In genomic region chr4:109472343-109472761, GRCh38 we compare ENCODE assay signal across 10 cellular contexts. TPM values are rescaled to one million over a fixed set of nuclear protein-coding genes. Genes with fewer than 3 reads are reported as not detected.
A peak's percentile ranks its signal among the peaks of the same experiment; 100 is the strongest.
DNase-seq lines count a peak whose midpoint lies in the region; ATAC-seq, FAIRE-seq and TF ChIP-seq lines count a peak whose summit lies in the region.
"Had no signal": no experiment of that assay in that cellular context is flagged by ENCODE, and none has a peak within 500 bp of the region (broad histone marks: within the 10 kb centered on the region; RNA-seq: fewer than 3 reads in every experiment).

No MANE protein-coding gene starts in this region.

- FAIRE-seq in A549 (lab: Jason Lieb, UNC): no peak

- H3K4me1 ChIP-seq in A549 (peaks cover 18% of the 10 kb centered on the region), gastroesophageal sphincter (peaks cover 0 to 58% (median 3%) of the 10 kb centered on the region in 3 donors), esophagus squamous epithelium (peaks cover 0 to 36% (median 11%) of the 10 kb centered on the region in 3 donors)

- 42% methylated on average over 3 of the region's 3 CpGs for WGBS in A549 (ENCODE audit: missing lambda C conversion rate)
- 43 to 49% methylated on average over 3 of the region's 3 CpGs for WGBS in gastroesophageal sphincter (ENCODE audit: low coverage in 1 of 2), 2 donors
- WGBS in esophagus squamous epithelium, 2 donors: 29 to 49% methylated on average over 3 of the region's 3 CpGs

- CTCF ChIA-PET in A549 (lab: Yijun Ruan, JAX): interaction anchor here (1.1 kb wide), 1 partner anchor 39 kb away, joined by 3 read pairs; the partner anchor contains the start of gene SEC24B
- CTCF ChIA-PET in RWPE1 (lab: Yijun Ruan, JAX): no interaction called here

- H3K36me3 ChIP-seq in gastroesophageal sphincter (no peaks in the 10 kb centered on the region), esophagus squamous epithelium (peaks cover 0 to 33% (median 0%) of the 10 kb centered on the region in 3 donors)

- intact Hi-C loops in esophagus squamous epithelium (cut with DNase I): no loop called here

- POLR2A ChIA-PET in A549 (lab: Yijun Ruan, JAX): no interaction called here
- POLR2A ChIA-PET in RWPE1 (lab: Yijun Ruan, JAX; ENCODE audit: low non-redundant PET): no interaction called here

- ATAC-seq in A549: peak in 1 of 2 experiments; percentile 23; a peak in 1 of 6 replicates
- ATAC-seq in GM18511 (IDR thresholded peaks at IDR 0.05; ENCODE audit: unreplicated experiment): peak; percentile 44
- ATAC-seq in gastroesophageal sphincter: no peak

- no peak overlapping the region for H3K4me3 ChIP-seq in A549
- H3K4me3 ChIP-seq in fibroblast of villous mesenchyme (ENCODE audit: low read depth, low read length): no peak overlapping the region
- no peak overlapping the region for H3K4me3 ChIP-seq in gastroesophageal sphincter
- no peak overlapping the region for H3K4me3 ChIP-seq in esophagus squamous epithelium
- H3K4me3 ChIP-seq: sigmoid colon had no signal

- TF ChIP-seq EP300 in A549 (IDR thresholded peaks at IDR 0.05): no peak
- no peak for TF ChIP-seq EP300 in gastroesophageal sphincter (IDR thresholded peaks at IDR 0.05)

- TF ChIP-seq CTCF in A549 (IDR thresholded peaks at IDR 0.05): no peak
- TF ChIP-seq CTCF in RWPE1 (conservative IDR thresholded peaks at IDR 0.05; ENCODE audit: low read depth): no peak
- TF ChIP-seq CTCF in fibroblast of villous mesenchyme (IDR thresholded peaks at IDR 0.05; ENCODE audit: insufficient read depth, low read depth, low read length): no peak
- no peak for TF ChIP-seq CTCF in gastroesophageal sphincter (IDR thresholded peaks at IDR 0.05)
- no peak for TF ChIP-seq CTCF in esophagus squamous epithelium (IDR thresholded peaks at IDR 0.05)

- TF ChIP-seq POLR2A in A549 (IDR thresholded peaks at IDR 0.05; ENCODE audit: low read length): no peak
- TF ChIP-seq POLR2A in gastroesophageal sphincter (IDR thresholded peaks at IDR 0.05): no peak
- no peak for TF ChIP-seq POLR2A in esophagus squamous epithelium (IDR thresholded peaks at IDR 0.05)

- no peaks in the 10 kb centered on the region for H3K27me3 ChIP-seq in gastroesophageal sphincter
- no peaks in the 10 kb centered on the region for H3K27me3 ChIP-seq in esophagus squamous epithelium
- H3K27me3 ChIP-seq: sigmoid colon had no signal

- H3K4me2 ChIP-seq in A549: peak overlapping the region; percentile 50

- H3K9me3 ChIP-seq in A549: no peaks in the 10 kb centered on the region
- H3K9me3 ChIP-seq in gastroesophageal sphincter: no peaks in the 10 kb centered on the region
- H3K9me3 ChIP-seq in esophagus squamous epithelium: no peaks in the 10 kb centered on the region
- H3K9me3 ChIP-seq: sigmoid colon had no signal

- no peak overlapping the region for H3K27ac ChIP-seq in A549
- H3K27ac ChIP-seq in RWPE1: no peak overlapping the region
- H3K27ac ChIP-seq in gastroesophageal sphincter: no peak overlapping the region
- peak overlapping the region in 1 of 4 donors; percentile 13 for H3K27ac ChIP-seq in esophagus squamous epithelium
- H3K27ac ChIP-seq: sigmoid colon had no signal

- TF ChIP-seq RAD21 in A549 (conservative IDR thresholded peaks at IDR 0.05 in 1 of 2, IDR thresholded peaks at IDR 0.05 in 1 of 2): no peak

- DNase-seq in A549 (ENCODE audit: low read depth in 1 of 2, low spot score in 1 of 2) (peak in 1 of 2 experiments; percentile 7), RWPE1 (ENCODE audit: low spot score) (peak; percentile 32), fibroblast of villous mesenchyme (ENCODE audit: low read depth) (peak; percentile 84), NCI-H510A treated with DMSO at 0.1 percent for 48 hours (lab: John Stamatoyannopoulos, UW) (no peak), esophagus squamous epithelium (lab: John Stamatoyannopoulos, UW) (no peak)
- DNase-seq in NK-92 treated with Interleukin-12 subunit alpha and Interleukin-12 subunit beta, amount 100 ng/mL, for 24 hours (lab: John Stamatoyannopoulos, UW): no peak
- DNase-seq: COR-L47, sigmoid colon had no signal

TF ChIP-seq in A549, 52 proteins besides CTCF, POLR2A, EP300 and RAD21:
- TF ChIP-seq CBX2 (IDR thresholded peaks at IDR 0.05; ENCODE audit: borderline replicate concordance, low read depth): no peak
- no peak for TF ChIP-seq FOSL2 (IDR thresholded peaks at IDR 0.05)
- peak; percentile 81 for TF ChIP-seq FOSL2 (CRISPR knock-in tag; IDR thresholded peaks at IDR 0.05)

RNA-seq across cellular contexts. Expression of gene SEC24B, which starts 38.7 kb away (rescaled TPM):
- 40.0 and 45.0 TPM in 2 replicates for polyA plus RNA-seq in A549 (2011; rRNA removed)
- 15.0 and 18.4 TPM in 2 replicates for polyA plus RNA-seq in A549 (2012; cell fraction: cytosol; rRNA removed)
- 13.7 and 15.0 TPM in 2 replicates for polyA plus RNA-seq in A549 (2012; cell fraction: nucleus; rRNA removed)
- polyA plus RNA-seq in A549 (2017; fragmentation: RNase III; extraction: RNeasy Plus Mini Kit Qiagen cat#74134 plus additional on column Dnase treatment): 13.8 to 14.5 TPM (median 13.9 TPM) in 3 replicates
- polyA minus RNA-seq in A549 (2011; rRNA and poly(A)+ RNA removed): 53.6 and 63.0 TPM in 2 replicates
- total RNA-seq in fibroblast of villous mesenchyme: 14.5 and 19.9 TPM in 2 replicates
- 10 to 100 TPM; 39.5 to 43.5 (median 41.7) TPM for total RNA-seq in gastroesophageal sphincter
- 10 to 100 TPM; 20.4 to 38.5 (median 29.1) TPM for total RNA-seq in esophagus squamous epithelium

Comparison
In these comparisons a context has a peak if more than half of its experiments do, and no peak if none do; other contexts are left out.
1. DNase-seq: peak in RWPE1 (single experiment) and fibroblast of villous mesenchyme (single experiment); none in NK-92 treated with Interleukin-12 subunit alpha and Interleukin-12 subunit beta, amount 100 ng/mL, for 24 hours (single experiment), NCI-H510A treated with DMSO at 0.1 percent for 48 hours (single experiment) and esophagus squamous epithelium (single experiment).